11 cellular contexts compared by ENCODE assay signal in genomic region chr7:50342616-50343114, GRCh38. TPM values are rescaled to one million over a fixed set of nuclear protein-coding genes. Genes with fewer than 3 reads are reported as not detected.
DNase-seq lines count a peak whose midpoint lies in the region; FAIRE-seq and TF ChIP-seq lines count a peak whose summit lies in the region.
"Had no signal": no experiment of that assay in that cellular context is flagged by ENCODE, and none has a peak within 500 bp of the region (broad histone marks: within the 10 kb centered on the region; RNA-seq: fewer than 3 reads in every experiment).

No MANE protein-coding gene starts in this region.

- no peaks in the 10 kb centered on the region for H3K36me3 ChIP-seq in HEK293 (ENCODE audit: control insufficient read depth in 2 of 2, insufficient read depth in 1 of 2, low read length in 2 of 2)
- H3K36me3 ChIP-seq: pancreas had no signal

- TF ChIP-seq POLR2A in lower leg skin (IDR thresholded peaks at IDR 0.05), result no peak

- TF ChIP-seq CTCF in HEK293 (tag by site-specific recombination; IDR thresholded peaks at IDR 0.05) (no peak), choroid plexus epithelial cell (conservative IDR thresholded peaks at IDR 0.05; ENCODE audit: low read depth, low read length) (no peak), lower leg skin (IDR thresholded peaks at IDR 0.05) (no peak)

- intact Hi-C loops in posterior vena cava (cut with DNase I), result no loop called here
- intact Hi-C loops in lower leg skin (cut with DNase I; ENCODE audit: low total_unique reads), result no loop called here

- POLR2A ChIA-PET in HEK293 (lab: Yijun Ruan, JAX), result no interaction called here

- DNase-seq in T-helper 1 cell, result peak; percentile 55 to 69 (median 55)
- peak; percentile 70 for DNase-seq in choroid plexus epithelial cell (ENCODE audit: low read depth)
- peak; percentile 79 for DNase-seq in posterior vena cava (ENCODE audit: low spot score)
- DNase-seq in GF-D8 (lab: John Stamatoyannopoulos, UW), result no peak
- DNase-seq in hypothalamus (lab: John Stamatoyannopoulos, UW), result no peak
- DNase-seq in HTR-8/SVneo (ENCODE audit: insufficient read length, low spot score), result no peak
- DNase-seq in lower leg skin (ENCODE audit: low spot score in 2 of 2), result no peak
- DNase-seq: NCI-H187 treated with DMSO at 0.1 percent for 48 hours, pancreas had no signal

- CTCF ChIA-PET in HEK293 (lab: Yijun Ruan, JAX), result interaction anchor here (0.7 to 0.9 kb wide), 2 partner anchors 24 to 26 kb away, joined by 3 read pairs; no protein-coding TSS in a partner anchor

- H3K4me3 ChIP-seq in HEK293 (ENCODE audit: low read depth, low read length) (no peak overlapping the region), choroid plexus epithelial cell (ENCODE audit: low read depth, low read length) (peak overlapping the region; percentile 31), lower leg skin (ENCODE audit: low read depth, poor library complexity, severe bottlenecking) (no peak overlapping the region)
- H3K4me3 ChIP-seq: pancreas had no signal

- no peak for FAIRE-seq in HTR-8/SVneo (lab: Jason Lieb, UNC)
- FAIRE-seq: pancreas had no signal

- no peaks in the 10 kb centered on the region for H3K9me3 ChIP-seq in HEK293 (ENCODE audit: control insufficient read depth, insufficient read depth, low read depth, low read length)
- H3K9me3 ChIP-seq: pancreas had no signal

- WGBS in lower leg skin, 2 donors, result 17 to 28% methylated on average over 8 of the region's 8 CpGs

- no peak overlapping the region for H3K27ac ChIP-seq in HEK293 (ENCODE audit: extremely low read depth, low read depth, low read length)
- H3K27ac ChIP-seq: pancreas had no signal

- no peaks in the 10 kb centered on the region for H3K4me1 ChIP-seq in HEK293 (ENCODE audit: control insufficient read depth, insufficient read depth, low read length)
- H3K4me1 ChIP-seq: pancreas had no signal

TF ChIP-seq in HEK293, 187 proteins besides CTCF, POLR2A, EP300 and RAD21:
- peak; percentile 67; the same call in 1 of the 2 replicates for TF ChIP-seq PRDM1 (tag by site-specific recombination; IDR thresholded peaks at IDR 0.05)
- no peak for TF ChIP-seq ZNF548 (tag by site-specific recombination; IDR thresholded peaks at IDR 0.05)

RNA-seq across cellular contexts. Expression of gene IKZF1, which starts 38.1 kb away (rescaled TPM):
- total RNA-seq in posterior vena cava, result 10 to 100 TPM; 11.9 to 13.7 TPM
- 10 to 100 TPM in 1 of 4 donors, 1 to 10 TPM in 3; 5.3 to 10.8 (median 7.6) TPM for total RNA-seq in lower leg skin
- total RNA-seq: fibroblast of lung had no signal

Comparison
In these comparisons a context has a peak if more than half of its experiments do, and no peak if none do; other contexts are left out.
1. DNase-seq: peak in T-helper 1 cell (5 of 5), choroid plexus epithelial cell (single experiment) and posterior vena cava (single experiment); none in GF-D8 (single experiment), hypothalamus (0 of 51), HTR-8/SVneo (single experiment) and lower leg skin (0 of 2).